Comparison of ENCODE assay signal across 27 cellular contexts in the genomic region with DNA sequence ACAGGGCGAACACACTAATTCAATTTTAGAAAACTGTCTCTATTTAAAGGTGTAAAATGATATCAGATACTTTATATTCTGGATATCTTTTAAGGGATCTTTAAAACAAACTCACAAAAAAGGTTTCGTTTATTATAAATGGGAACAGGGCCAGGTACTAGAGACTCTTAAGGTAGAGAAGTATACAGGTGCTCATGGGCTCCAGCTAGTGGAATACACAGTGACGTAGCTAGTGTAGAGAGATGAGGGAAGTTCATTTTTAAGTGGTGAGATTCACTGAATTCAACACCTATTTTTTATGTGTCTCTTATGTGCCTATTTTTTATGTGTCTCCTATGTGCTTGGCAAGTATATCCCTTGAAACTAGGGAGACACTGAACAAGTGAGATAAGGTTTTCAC.
"Had no signal": no experiment of that assay in that cellular context is flagged by ENCODE, and none has a peak within 500 bp of the region (broad histone marks: within the 10 kb centered on the region; RNA-seq: fewer than 3 reads in every experiment).

No MANE protein-coding gene starts in this region.

- H3K27ac ChIP-seq: ascending aorta, body of pancreas had no signal

- ATAC-seq: activated naive CD4-positive, alpha-beta T cell treated with anti-CD3 and anti-CD28 coated beads, Interleukin-2, amount 50 U/mL, for 72 hours; activated naive CD8-positive, alpha-beta T cell treated with anti-CD3 and anti-CD28 coated beads, Interleukin-2, amount 50 U/mL, for 24 hours; activated T-cell treated with anti-CD3 and anti-CD28 coated beads, Interleukin-2, amount 50 U/mL, for 4 hours; body of pancreas; PC-3 had no signal

- DNase-seq: activated B cell treated with CpG ODN at 0.5 μM for 24 hours; activated CD4-positive, alpha-beta memory T cell treated with anti-CD3 and anti-CD28 coated beads for 36 hours; activated CD4-positive, alpha-beta T cell treated with anti-CD3 and anti-CD28 coated beads for 1 hour; activated CD4-positive, alpha-beta T cell treated with anti-CD3 and anti-CD28 coated beads, Interleukin-2, amount 10 ng/mL, durations not matched to agents 7 days and 5 days; activated CD8-positive, alpha-beta memory T cell treated with anti-CD3 and anti-CD28 coated beads for 24 hours; activated effector memory CD4-positive, alpha-beta T cell treated with anti-CD3 and anti-CD28 coated beads, Interleukin-2, amount 50 U/mL, for 16 hours; activated naive CD4-positive, alpha-beta T cell treated with Interleukin-2 at 50 U/mL for 16 hours; activated naive CD8-positive, alpha-beta T cell treated with anti-CD3 and anti-CD28 coated beads, Interleukin-2, amount 50 U/mL, for 24 hours; activated T-cell treated with anti-CD3 and anti-CD28 coated beads, Interleukin-2, amount 50 U/mL, for 4 hours; amniotic stem cell; body of pancreas; central memory CD4-positive, alpha-beta T cell; KG1; MG63; MV-4-11; NCI-H1092 treated with DMSO at 0.1 percent for 48 hours; NCI-H1436 treated with DMSO at 0.1 percent for 48 hours; NCI-H187 treated with DMSO at 0.1 percent for 48 hours; NCI-H2107; NCI-H510A treated with DMSO at 0.1 percent for 48 hours; NCI-H69; PC-3; SHP77 had no signal

- H3K36me3 ChIP-seq: ascending aorta, MG63 had no signal

- H3K4me1 Mint-ChIP-seq: activated B cell treated with CpG ODN at 0.5 μM for 24 hours; activated naive CD8-positive, alpha-beta T cell treated with anti-CD3 and anti-CD28 coated beads, Interleukin-2, amount 50 U/mL, for 24 hours; IgD-negative memory B cell had no signal

- H3K9me3 Mint-ChIP-seq: activated B cell treated with CpG ODN at 0.5 μM for 24 hours; activated CD4-positive, alpha-beta memory T cell treated with anti-CD3 and anti-CD28 coated beads for 36 hours; activated CD4-positive, alpha-beta T cell treated with anti-CD3 and anti-CD28 coated beads, Interleukin-2, amount 10 ng/mL, durations not matched to agents 7 days and 5 days; activated naive CD4-positive, alpha-beta T cell treated with anti-CD3 and anti-CD28 coated beads, Interleukin-2, amount 50 U/mL, for 72 hours; activated naive CD8-positive, alpha-beta T cell treated with anti-CD3 and anti-CD28 coated beads, Interleukin-2, amount 50 U/mL, for 24 hours; activated T-cell treated with anti-CD3 and anti-CD28 coated beads, Interleukin-2, amount 50 U/mL, for 4 hours; IgD-negative memory B cell; T-helper 1 cell treated with Interleukin-12 subunit alpha and Interleukin-12 subunit beta and Interleukin-4 antibody, amounts not matched to agents 30 μg/mL and 1 μg/mL, for 36 hours had no signal

- H3K27me3 Mint-ChIP-seq: activated B cell treated with CpG ODN at 0.5 μM for 24 hours; activated CD4-positive, alpha-beta memory T cell treated with anti-CD3 and anti-CD28 coated beads for 36 hours; activated naive CD8-positive, alpha-beta T cell treated with anti-CD3 and anti-CD28 coated beads, Interleukin-2, amount 50 U/mL, for 24 hours; IgD-negative memory B cell had no signal

- H3K36me3 Mint-ChIP-seq: activated CD4-positive, alpha-beta memory T cell treated with anti-CD3 and anti-CD28 coated beads for 36 hours; activated naive CD4-positive, alpha-beta T cell treated with anti-CD3 and anti-CD28 coated beads, Interleukin-2, amount 50 U/mL, for 72 hours; IgD-negative memory B cell had no signal

- H3K27me3 ChIP-seq: ascending aorta, body of pancreas, MG63 had no signal

- H3K27ac Mint-ChIP-seq: activated B cell treated with CpG ODN at 0.5 μM for 24 hours; activated CD4-positive, alpha-beta memory T cell treated with anti-CD3 and anti-CD28 coated beads for 36 hours; activated CD4-positive, alpha-beta T cell treated with anti-CD3 and anti-CD28 coated beads, Interleukin-2, amount 10 ng/mL, durations not matched to agents 7 days and 5 days; activated naive CD4-positive, alpha-beta T cell treated with anti-CD3 and anti-CD28 coated beads, Interleukin-2, amount 50 U/mL, for 72 hours; activated naive CD8-positive, alpha-beta T cell treated with anti-CD3 and anti-CD28 coated beads, Interleukin-2, amount 50 U/mL, for 24 hours; IgD-negative memory B cell; T-helper 1 cell treated with Interleukin-12 subunit alpha and Interleukin-12 subunit beta and Interleukin-4 antibody, amounts not matched to agents 30 μg/mL and 1 μg/mL, for 36 hours had no signal

- H3K4me3 ChIP-seq: ascending aorta, body of pancreas, MG63 had no signal

- H3K4me1 ChIP-seq: ascending aorta had no signal

- H3K9me3 ChIP-seq: ascending aorta, body of pancreas, MG63 had no signal

- H3K4me3 Mint-ChIP-seq: activated B cell treated with CpG ODN at 0.5 μM for 24 hours; activated CD4-positive, alpha-beta memory T cell treated with anti-CD3 and anti-CD28 coated beads for 36 hours; activated CD4-positive, alpha-beta T cell treated with anti-CD3 and anti-CD28 coated beads, Interleukin-2, amount 10 ng/mL, durations not matched to agents 7 days and 5 days; activated naive CD8-positive, alpha-beta T cell treated with anti-CD3 and anti-CD28 coated beads, Interleukin-2, amount 50 U/mL, for 24 hours; activated T-cell treated with anti-CD3 and anti-CD28 coated beads, Interleukin-2, amount 50 U/mL, for 4 hours; IgD-negative memory B cell; T-helper 1 cell treated with Interleukin-12 subunit alpha and Interleukin-12 subunit beta and Interleukin-4 antibody, amounts not matched to agents 30 μg/mL and 1 μg/mL, for 36 hours had no signal
